Comparison of ENCODE assay signal across 16 cellular contexts in genomic region chr2:80874374-80874773, GRCh38.
DNase-seq lines count a peak whose midpoint lies in the region; ATAC-seq and TF ChIP-seq lines count a peak whose summit lies in the region.
"Had no signal": no experiment of that assay in that cellular context is flagged by ENCODE, and none has a peak within 500 bp of the region (broad histone marks: within the 10 kb centered on the region; RNA-seq: fewer than 3 reads in every experiment).

No MANE protein-coding gene starts in this region.

- no peaks in the 10 kb centered on the region for H3K27me3 ChIP-seq in HUES48 (ENCODE audit: control insufficient read depth, insufficient read depth, low read length)
- no peaks in the 10 kb centered on the region for H3K27me3 ChIP-seq in iPS-20b (ENCODE audit: insufficient read depth, low read length)

- POLR2A ChIA-PET in WTC11 (lab: Charles Lee), result no interaction called here

- H3K27me3 Mint-ChIP-seq in WTC11 (ENCODE audit: low read depth), result no peaks in the 10 kb centered on the region; the same call in 1 of the 2 replicates
- H3K27me3 Mint-ChIP-seq: CD4-positive, alpha-beta T cell had no signal

- H3K27ac ChIP-seq in HUES48 (ENCODE audit: low read depth, low read length), result peak overlapping the region; percentile 93
- H3K27ac ChIP-seq in iPS-20b (ENCODE audit: low read length), result peak overlapping the region; percentile 60
- H3K27ac ChIP-seq: C4-2B, GM23248 had no signal

- no peak overlapping the region for H3K9ac ChIP-seq in HUES48 (ENCODE audit: low read depth, low read length)
- H3K9ac ChIP-seq in iPS-20b (ENCODE audit: low read depth, low read length), result peak overlapping the region; percentile 21; the same call in 1 of the 2 replicates
- H3K9ac ChIP-seq: GM23248 had no signal

- H3K9me3 ChIP-seq in HUES48 (ENCODE audit: control insufficient read depth, insufficient read depth, low read length) (no peaks in the 10 kb centered on the region), iPS-20b (ENCODE audit: insufficient read depth, low read depth, low read length) (no peaks in the 10 kb centered on the region)
- H3K9me3 ChIP-seq: Caco-2, HAP-1 had no signal

- peaks cover 4% of the 10 kb centered on the region; the same call in 1 of the 2 replicates for H3K36me3 Mint-ChIP-seq in WTC11

- peak overlapping the region; percentile 94 for H3K27ac Mint-ChIP-seq in WTC11
- H3K27ac Mint-ChIP-seq: CD4-positive, alpha-beta T cell had no signal

- TF ChIP-seq CTCF in WTC11 (IDR thresholded peaks at IDR 0.05), result no peak

- no peaks in the 10 kb centered on the region for H3K36me3 ChIP-seq in HUES48 (ENCODE audit: control insufficient read depth, insufficient read depth, low read length)
- no peaks in the 10 kb centered on the region for H3K36me3 ChIP-seq in iPS-20b (ENCODE audit: insufficient read depth, low read depth, low read length)
- H3K36me3 ChIP-seq: HAP-1 had no signal

- H3K4me1 Mint-ChIP-seq in WTC11, result peaks cover 75% of the 10 kb centered on the region

- H3K4me3 ChIP-seq in HUES48 (ENCODE audit: low read depth, low read length), result peak overlapping the region; percentile 25; the same call in 1 of the 2 replicates
- H3K4me3 ChIP-seq in iPS-20b (ENCODE audit: low read length), result peak overlapping the region; percentile 53
- H3K4me3 ChIP-seq: GM23248, HAP-1, K562 had no signal

- CTCF ChIA-PET in WTC11 (lab: Charles Lee), result interaction anchor here (1.6 kb wide), 1 partner anchor 22 kb away, joined by 6 read pairs; no protein-coding TSS in a partner anchor

- DNase-seq in WTC11 (ENCODE audit: low spot score) (no peak), NCI-H1930 (lab: John Stamatoyannopoulos, UW) (no peak), NCI-H774 (lab: John Stamatoyannopoulos, UW) (no peak)
- no peak for DNase-seq in stimulated activated CD4-positive, alpha-beta T cell treated with anti-CD3 and anti-CD28 coated beads, Interleukin-4, amount 100 ng/mL, for 24 hours
- DNase-seq: ACHN; AML-193; Caco-2; CD4-positive, alpha-beta T cell; GM23248; IMR-90 had no signal

- H3K4me3 Mint-ChIP-seq in WTC11, result peak overlapping the region; percentile 33
- H3K4me3 Mint-ChIP-seq: CD4-positive, alpha-beta T cell had no signal

- H3K4me1 ChIP-seq in HUES48 (ENCODE audit: control insufficient read depth, insufficient read depth, low read length) (peaks cover 37% of the 10 kb centered on the region), iPS-20b (ENCODE audit: insufficient read depth, low read length) (peaks cover 31% of the 10 kb centered on the region)

- H3K9me3 Mint-ChIP-seq in WTC11, result peaks cover 7% of the 10 kb centered on the region

- ATAC-seq in WTC11 (peak; percentile 92), GM21619 (IDR thresholded peaks at IDR 0.05; ENCODE audit: unreplicated experiment) (no peak)
- ATAC-seq: K562 had no signal

TF ChIP-seq in WTC11, 78 proteins besides CTCF, POLR2A, EP300 and RAD21:
- TF ChIP-seq CDX4 (CRISPR knock-in tag; IDR thresholded peaks at IDR 0.05; ENCODE audit: borderline replicate concordance), result no peak
- TF ChIP-seq KAT7 (CRISPR knock-in tag; IDR thresholded peaks at IDR 0.05; ENCODE audit: borderline replicate concordance), result no peak
- TF ChIP-seq IRF1 (CRISPR knock-in tag; IDR thresholded peaks at IDR 0.05), result no peak
- TF ChIP-seq ZNF396 (CRISPR knock-in tag; IDR thresholded peaks at IDR 0.05; ENCODE audit: borderline replicate concordance), result no peak
- TF ChIP-seq, protein P1, sequence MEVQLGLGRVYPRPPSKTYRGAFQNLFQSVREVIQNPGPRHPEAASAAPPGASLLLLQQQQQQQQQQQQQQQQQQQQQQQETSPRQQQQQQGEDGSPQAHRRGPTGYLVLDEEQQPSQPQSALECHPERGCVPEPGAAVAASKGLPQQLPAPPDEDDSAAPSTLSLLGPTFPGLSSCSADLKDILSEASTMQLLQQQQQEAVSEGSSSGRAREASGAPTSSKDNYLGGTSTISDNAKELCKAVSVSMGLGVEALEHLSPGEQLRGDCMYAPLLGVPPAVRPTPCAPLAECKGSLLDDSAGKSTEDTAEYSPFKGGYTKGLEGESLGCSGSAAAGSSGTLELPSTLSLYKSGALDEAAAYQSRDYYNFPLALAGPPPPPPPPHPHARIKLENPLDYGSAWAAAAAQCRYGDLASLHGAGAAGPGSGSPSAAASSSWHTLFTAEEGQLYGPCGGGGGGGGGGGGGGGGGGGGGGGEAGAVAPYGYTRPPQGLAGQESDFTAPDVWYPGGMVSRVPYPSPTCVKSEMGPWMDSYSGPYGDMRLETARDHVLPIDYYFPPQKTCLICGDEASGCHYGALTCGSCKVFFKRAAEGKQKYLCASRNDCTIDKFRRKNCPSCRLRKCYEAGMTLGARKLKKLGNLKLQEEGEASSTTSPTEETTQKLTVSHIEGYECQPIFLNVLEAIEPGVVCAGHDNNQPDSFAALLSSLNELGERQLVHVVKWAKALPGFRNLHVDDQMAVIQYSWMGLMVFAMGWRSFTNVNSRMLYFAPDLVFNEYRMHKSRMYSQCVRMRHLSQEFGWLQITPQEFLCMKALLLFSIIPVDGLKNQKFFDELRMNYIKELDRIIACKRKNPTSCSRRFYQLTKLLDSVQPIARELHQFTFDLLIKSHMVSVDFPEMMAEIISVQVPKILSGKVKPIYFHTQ (CRISPR knock-in tag; IDR thresholded peaks at IDR 0.05), result no peak
- TF ChIP-seq, protein P2, sequence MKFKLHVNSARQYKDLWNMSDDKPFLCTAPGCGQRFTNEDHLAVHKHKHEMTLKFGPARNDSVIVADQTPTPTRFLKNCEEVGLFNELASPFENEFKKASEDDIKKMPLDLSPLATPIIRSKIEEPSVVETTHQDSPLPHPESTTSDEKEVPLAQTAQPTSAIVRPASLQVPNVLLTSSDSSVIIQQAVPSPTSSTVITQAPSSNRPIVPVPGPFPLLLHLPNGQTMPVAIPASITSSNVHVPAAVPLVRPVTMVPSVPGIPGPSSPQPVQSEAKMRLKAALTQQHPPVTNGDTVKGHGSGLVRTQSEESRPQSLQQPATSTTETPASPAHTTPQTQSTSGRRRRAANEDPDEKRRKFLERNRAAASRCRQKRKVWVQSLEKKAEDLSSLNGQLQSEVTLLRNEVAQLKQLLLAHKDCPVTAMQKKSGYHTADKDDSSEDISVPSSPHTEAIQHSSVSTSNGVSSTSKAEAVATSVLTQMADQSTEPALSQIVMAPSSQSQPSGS (CRISPR knock-in tag; IDR thresholded peaks at IDR 0.05; ENCODE audit: borderline replicate concordance, low read depth), result no peak
- TF ChIP-seq FOXP4 (CRISPR knock-in tag; IDR thresholded peaks at IDR 0.05), result no peak
- TF ChIP-seq, protein P3, sequence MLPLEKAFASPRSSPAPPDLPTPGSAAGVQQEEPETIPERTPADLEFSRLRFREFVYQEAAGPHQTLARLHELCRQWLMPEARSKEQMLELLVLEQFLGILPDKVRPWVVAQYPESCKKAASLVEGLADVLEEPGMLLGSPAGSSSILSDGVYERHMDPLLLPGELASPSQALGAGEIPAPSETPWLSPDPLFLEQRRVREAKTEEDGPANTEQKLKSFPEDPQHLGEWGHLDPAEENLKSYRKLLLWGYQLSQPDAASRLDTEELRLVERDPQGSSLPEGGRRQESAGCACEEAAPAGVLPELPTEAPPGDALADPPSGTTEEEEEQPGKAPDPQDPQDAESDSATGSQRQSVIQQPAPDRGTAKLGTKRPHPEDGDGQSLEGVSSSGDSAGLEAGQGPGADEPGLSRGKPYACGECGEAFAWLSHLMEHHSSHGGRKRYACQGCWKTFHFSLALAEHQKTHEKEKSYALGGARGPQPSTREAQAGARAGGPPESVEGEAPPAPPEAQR (CRISPR knock-in tag; IDR thresholded peaks at IDR 0.05), result no peak
